In genomic region chr19:3403489-3404323, GRCh38 we compare ENCODE assay signal across 10 cellular contexts. TPM values are rescaled to one million over a fixed set of nuclear protein-coding genes. Genes with fewer than 3 reads are reported as not detected.
A peak's percentile ranks its signal among the peaks of the same experiment; 100 is the strongest.
DNase-seq lines count a peak whose midpoint lies in the region; ATAC-seq and TF ChIP-seq lines count a peak whose summit lies in the region.
"Had no signal": no experiment of that assay in that cellular context is flagged by ENCODE, and none has a peak within 500 bp of the region (broad histone marks: within the 10 kb centered on the region; RNA-seq: fewer than 3 reads in every experiment).

No MANE protein-coding gene starts in this region.

- WGBS in heart left ventricle, 4 donors: 4 to 12% (median 6%) methylated on average over 11 to 49 of the region's 49 CpGs
- 11% methylated on average over 48 of the region's 49 CpGs for WGBS in prostate gland

- no peaks in the 10 kb centered on the region for H3K9me3 ChIP-seq in heart left ventricle
- H3K9me3 ChIP-seq in prostate gland: no peaks in the 10 kb centered on the region

- H3K36me3 ChIP-seq in heart left ventricle (peaks cover 0 to 16% (median 0%) of the 10 kb centered on the region in 9 donors), prostate gland (no peaks in the 10 kb centered on the region)

- DNase-seq in COR-L47 (lab: John Stamatoyannopoulos, UW): peak; percentile 56
- peak in 55 of 56 donors; percentile 42 to 94 (median 83) for DNase-seq in amygdala (lab: John Stamatoyannopoulos, UW)
- DNase-seq in heart left ventricle: peak; percentile 91 to 96 (median 95)
- DNase-seq in prostate gland (ENCODE audit: low spot score): peak; percentile 88
- no peak for DNase-seq in NCI-H524 (lab: John Stamatoyannopoulos, UW)
- no peak for DNase-seq in NCI-H774 (lab: John Stamatoyannopoulos, UW)
- DNase-seq: activated naive CD8-positive, alpha-beta T cell treated with anti-CD3 and anti-CD28 coated beads, Interleukin-2, amount 10 ng/mL, durations not matched to agents 7 days and 5 days; NCI-H187 had no signal

- no peak for TF ChIP-seq POLR2A in heart left ventricle (IDR thresholded peaks at IDR 0.05)
- TF ChIP-seq POLR2A in prostate gland (IDR thresholded peaks at IDR 0.05): no peak

- H3K27me3 ChIP-seq in heart left ventricle (no peaks in the 10 kb centered on the region), prostate gland (replicated peaks; ENCODE audit: insufficient read depth) (no peaks in the 10 kb centered on the region)

- ATAC-seq in heart left ventricle: peak; percentile 75 to 83 (median 80)
- no peak for ATAC-seq in GM19351 (IDR thresholded peaks at IDR 0.05; ENCODE audit: unreplicated experiment)
- ATAC-seq in HG03135 (IDR thresholded peaks at IDR 0.05; ENCODE audit: unreplicated experiment): no peak

- H3K27ac ChIP-seq in heart left ventricle (peak overlapping the region; percentile 95 to 100 (median 100)), prostate gland (peak overlapping the region; percentile 99 to 100)

- H3K4me3 ChIP-seq in heart left ventricle (peak overlapping the region in 11 of 12 donors; percentile 8 to 63 (median 47)), prostate gland (peak overlapping the region; percentile 31 to 33)

- H3K4me1 ChIP-seq in heart left ventricle (peaks cover 9 to 91% (median 52%) of the 10 kb centered on the region in 12 donors), prostate gland (replicated peaks) (peaks cover 19% of the 10 kb centered on the region)

- intact Hi-C loops in heart left ventricle (cut with DNase I): loop anchor here in 8 of 10 donors (1.0 to 5.0 kb wide), 7 partner anchors 25 to 43 kb away; partner anchors contain the start of gene NFIC (in 3 of the 8)
- intact Hi-C loops in prostate gland (cut with DNase I): no loop called here

- no peak for TF ChIP-seq CTCF in heart left ventricle (IDR thresholded peaks at IDR 0.05)
- no peak for TF ChIP-seq CTCF in prostate gland (IDR thresholded peaks at IDR 0.05)

RNA-seq across cellular contexts. Expression of gene NFIC, which starts 37.3 kb away (rescaled TPM):
- total RNA-seq in heart left ventricle (100 to 1,000 TPM; 107 to 267 (median 155) TPM), prostate gland (100 to 1,000 TPM; 160 to 168 TPM)
- 100 to 1,000 TPM; 159 to 192 TPM for polyA plus RNA-seq in heart left ventricle

Comparison
In these comparisons a context has a peak if more than half of its experiments do, and no peak if none do; other contexts are left out.
1. DNase-seq: peak in COR-L47 (single experiment), amygdala (55 of 56), heart left ventricle (5 of 5) and prostate gland (single experiment); none in NCI-H524 (0 of 2) and NCI-H774 (single experiment).
2. ATAC-seq: peak in heart left ventricle (4 of 4); none in GM19351 (single experiment) and HG03135 (single experiment).